Comparison of ENCODE assay signal across 1 cellular context in genomic region chr1:232938926-232939325, GRCh38.
TF ChIP-seq lines count a peak whose summit lies in the region.

No MANE protein-coding gene starts in this region.

TF ChIP-seq in K562, 482 proteins besides CTCF, POLR2A, EP300 and RAD21 (continued from another document):
- TF ChIP-seq, protein P1, sequence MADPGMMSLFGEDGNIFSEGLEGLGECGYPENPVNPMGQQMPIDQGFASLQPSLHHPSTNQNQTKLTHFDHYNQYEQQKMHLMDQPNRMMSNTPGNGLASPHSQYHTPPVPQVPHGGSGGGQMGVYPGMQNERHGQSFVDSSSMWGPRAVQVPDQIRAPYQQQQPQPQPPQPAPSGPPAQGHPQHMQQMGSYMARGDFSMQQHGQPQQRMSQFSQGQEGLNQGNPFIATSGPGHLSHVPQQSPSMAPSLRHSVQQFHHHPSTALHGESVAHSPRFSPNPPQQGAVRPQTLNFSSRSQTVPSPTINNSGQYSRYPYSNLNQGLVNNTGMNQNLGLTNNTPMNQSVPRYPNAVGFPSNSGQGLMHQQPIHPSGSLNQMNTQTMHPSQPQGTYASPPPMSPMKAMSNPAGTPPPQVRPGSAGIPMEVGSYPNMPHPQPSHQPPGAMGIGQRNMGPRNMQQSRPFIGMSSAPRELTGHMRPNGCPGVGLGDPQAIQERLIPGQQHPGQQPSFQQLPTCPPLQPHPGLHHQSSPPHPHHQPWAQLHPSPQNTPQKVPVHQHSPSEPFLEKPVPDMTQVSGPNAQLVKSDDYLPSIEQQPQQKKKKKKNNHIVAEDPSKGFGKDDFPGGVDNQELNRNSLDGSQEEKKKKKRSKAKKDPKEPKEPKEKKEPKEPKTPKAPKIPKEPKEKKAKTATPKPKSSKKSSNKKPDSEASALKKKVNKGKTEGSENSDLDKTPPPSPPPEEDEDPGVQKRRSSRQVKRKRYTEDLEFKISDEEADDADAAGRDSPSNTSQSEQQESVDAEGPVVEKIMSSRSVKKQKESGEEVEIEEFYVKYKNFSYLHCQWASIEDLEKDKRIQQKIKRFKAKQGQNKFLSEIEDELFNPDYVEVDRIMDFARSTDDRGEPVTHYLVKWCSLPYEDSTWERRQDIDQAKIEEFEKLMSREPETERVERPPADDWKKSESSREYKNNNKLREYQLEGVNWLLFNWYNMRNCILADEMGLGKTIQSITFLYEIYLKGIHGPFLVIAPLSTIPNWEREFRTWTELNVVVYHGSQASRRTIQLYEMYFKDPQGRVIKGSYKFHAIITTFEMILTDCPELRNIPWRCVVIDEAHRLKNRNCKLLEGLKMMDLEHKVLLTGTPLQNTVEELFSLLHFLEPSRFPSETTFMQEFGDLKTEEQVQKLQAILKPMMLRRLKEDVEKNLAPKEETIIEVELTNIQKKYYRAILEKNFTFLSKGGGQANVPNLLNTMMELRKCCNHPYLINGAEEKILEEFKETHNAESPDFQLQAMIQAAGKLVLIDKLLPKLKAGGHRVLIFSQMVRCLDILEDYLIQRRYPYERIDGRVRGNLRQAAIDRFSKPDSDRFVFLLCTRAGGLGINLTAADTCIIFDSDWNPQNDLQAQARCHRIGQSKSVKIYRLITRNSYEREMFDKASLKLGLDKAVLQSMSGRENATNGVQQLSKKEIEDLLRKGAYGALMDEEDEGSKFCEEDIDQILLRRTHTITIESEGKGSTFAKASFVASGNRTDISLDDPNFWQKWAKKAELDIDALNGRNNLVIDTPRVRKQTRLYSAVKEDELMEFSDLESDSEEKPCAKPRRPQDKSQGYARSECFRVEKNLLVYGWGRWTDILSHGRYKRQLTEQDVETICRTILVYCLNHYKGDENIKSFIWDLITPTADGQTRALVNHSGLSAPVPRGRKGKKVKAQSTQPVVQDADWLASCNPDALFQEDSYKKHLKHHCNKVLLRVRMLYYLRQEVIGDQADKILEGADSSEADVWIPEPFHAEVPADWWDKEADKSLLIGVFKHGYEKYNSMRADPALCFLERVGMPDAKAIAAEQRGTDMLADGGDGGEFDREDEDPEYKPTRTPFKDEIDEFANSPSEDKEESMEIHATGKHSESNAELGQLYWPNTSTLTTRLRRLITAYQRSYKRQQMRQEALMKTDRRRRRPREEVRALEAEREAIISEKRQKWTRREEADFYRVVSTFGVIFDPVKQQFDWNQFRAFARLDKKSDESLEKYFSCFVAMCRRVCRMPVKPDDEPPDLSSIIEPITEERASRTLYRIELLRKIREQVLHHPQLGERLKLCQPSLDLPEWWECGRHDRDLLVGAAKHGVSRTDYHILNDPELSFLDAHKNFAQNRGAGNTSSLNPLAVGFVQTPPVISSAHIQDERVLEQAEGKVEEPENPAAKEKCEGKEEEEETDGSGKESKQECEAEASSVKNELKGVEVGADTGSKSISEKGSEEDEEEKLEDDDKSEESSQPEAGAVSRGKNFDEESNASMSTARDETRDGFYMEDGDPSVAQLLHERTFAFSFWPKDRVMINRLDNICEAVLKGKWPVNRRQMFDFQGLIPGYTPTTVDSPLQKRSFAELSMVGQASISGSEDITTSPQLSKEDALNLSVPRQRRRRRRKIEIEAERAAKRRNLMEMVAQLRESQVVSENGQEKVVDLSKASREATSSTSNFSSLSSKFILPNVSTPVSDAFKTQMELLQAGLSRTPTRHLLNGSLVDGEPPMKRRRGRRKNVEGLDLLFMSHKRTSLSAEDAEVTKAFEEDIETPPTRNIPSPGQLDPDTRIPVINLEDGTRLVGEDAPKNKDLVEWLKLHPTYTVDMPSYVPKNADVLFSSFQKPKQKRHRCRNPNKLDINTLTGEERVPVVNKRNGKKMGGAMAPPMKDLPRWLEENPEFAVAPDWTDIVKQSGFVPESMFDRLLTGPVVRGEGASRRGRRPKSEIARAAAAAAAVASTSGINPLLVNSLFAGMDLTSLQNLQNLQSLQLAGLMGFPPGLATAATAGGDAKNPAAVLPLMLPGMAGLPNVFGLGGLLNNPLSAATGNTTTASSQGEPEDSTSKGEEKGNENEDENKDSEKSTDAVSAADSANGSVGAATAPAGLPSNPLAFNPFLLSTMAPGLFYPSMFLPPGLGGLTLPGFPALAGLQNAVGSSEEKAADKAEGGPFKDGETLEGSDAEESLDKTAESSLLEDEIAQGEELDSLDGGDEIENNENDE (IDR thresholded peaks at IDR 0.05; ENCODE audit: low read depth, low read length): no peak
- TF ChIP-seq HDAC2 (IDR thresholded peaks at IDR 0.05) (no peak), TEAD1 (CRISPR knock-in tag; IDR thresholded peaks at IDR 0.05) (0 out of 4 replicates have a peak, but pooled peaks of 1 of the 2 experiments have one; percentile 37), NR2C1 (IDR thresholded peaks at IDR 0.05) (no peak), NR2C1 (tag; IDR thresholded peaks at IDR 0.05) (peak; percentile 60)
